11 cellular contexts compared by ENCODE assay signal in genomic region chr18:48801728-48802542, GRCh38.
DNase-seq lines count a peak whose midpoint lies in the region; ATAC-seq, FAIRE-seq and TF ChIP-seq lines count a peak whose summit lies in the region.
"Had no signal": no experiment of that assay in that cellular context is flagged by ENCODE, and none has a peak within 500 bp of the region (broad histone marks: within the 10 kb centered on the region; RNA-seq: fewer than 3 reads in every experiment).

No MANE protein-coding gene starts in this region.

- H3K4me3 ChIP-seq in left ventricle myocardium inferior (no peak overlapping the region), skeletal muscle tissue (ENCODE audit: low read length in 3 of 3) (peak overlapping the region in 1 of 3 donors; percentile 22)

- H3K4me1 Mint-ChIP-seq in activated CD8-positive, alpha-beta memory T cell treated with anti-CD3 and anti-CD28 coated beads, Interleukin-2, amount 10 ng/mL, durations not matched to agents 7 days and 5 days: peaks cover 37% of the 10 kb centered on the region

- no peaks in the 10 kb centered on the region for H3K36me3 ChIP-seq in left ventricle myocardium inferior
- no peaks in the 10 kb centered on the region for H3K36me3 ChIP-seq in skeletal muscle tissue (ENCODE audit: control insufficient read depth in 3 of 3, insufficient read depth in 3 of 3, low read length in 3 of 3)

- H3K9ac ChIP-seq in skeletal muscle tissue (ENCODE audit: low read depth in 1 of 3, low read length in 3 of 3): peak overlapping the region in 2 of 3 donors; percentile 14 to 79

- no peak for DNase-seq in GM18507 (ENCODE audit: extremely low spot score, insufficient read length, low read depth)
- peak; percentile 30 for DNase-seq in activated CD8-positive, alpha-beta memory T cell treated with anti-CD3 and anti-CD28 coated beads, Interleukin-2, amount 10 ng/mL, durations not matched to agents 7 days and 5 days
- peak; percentile 9 for DNase-seq in left ventricle myocardium inferior
- DNase-seq in DMS153 treated with DMSO at 0.1 percent for 48 hours (lab: John Stamatoyannopoulos, UW; ENCODE audit: unreplicated experiment): no peak
- no peak for DNase-seq in DMS 273 (lab: John Stamatoyannopoulos, UW; ENCODE audit: unreplicated experiment)
- no peak for DNase-seq in NCI-H1105 (lab: John Stamatoyannopoulos, UW)
- DNase-seq: MV-4-11 had no signal

- peak; percentile 63 for FAIRE-seq in GM18507 (lab: Jason Lieb, UNC)
- FAIRE-seq: endometrium, keratinocyte had no signal

- H3K4me1 ChIP-seq in left ventricle myocardium inferior (peaks cover 79% of the 10 kb centered on the region), skeletal muscle tissue (ENCODE audit: control insufficient read depth in 3 of 3, insufficient read depth in 3 of 3, low read length in 3 of 3) (peaks cover 43 to 80% (median 73%) of the 10 kb centered on the region in 3 donors)

- no peak for TF ChIP-seq CTCF in left ventricle myocardium inferior (IDR thresholded peaks at IDR 0.05; ENCODE audit: borderline replicate concordance)

- no peaks in the 10 kb centered on the region for H3K27me3 Mint-ChIP-seq in activated CD8-positive, alpha-beta memory T cell treated with anti-CD3 and anti-CD28 coated beads, Interleukin-2, amount 10 ng/mL, durations not matched to agents 7 days and 5 days

- H3K4me3 Mint-ChIP-seq in activated CD8-positive, alpha-beta memory T cell treated with anti-CD3 and anti-CD28 coated beads, Interleukin-2, amount 10 ng/mL, durations not matched to agents 7 days and 5 days: no peak overlapping the region

- H3K27me3 ChIP-seq in left ventricle myocardium inferior (ENCODE audit: low read depth) (no peaks in the 10 kb centered on the region), skeletal muscle tissue (ENCODE audit: control insufficient read depth in 3 of 3, insufficient read depth in 3 of 3, low read length in 3 of 3) (no peaks in the 10 kb centered on the region)

- CTCF ChIA-PET in activated CD8-positive, alpha-beta memory T cell treated with anti-CD3 and anti-CD28 coated beads, Interleukin-2, amount 10 ng/mL, durations not matched to agents 7 days and 5 days (lab: Charles Lee): interaction anchor here (0.9 kb wide), 1 partner anchor 26 kb away, joined by 3 read pairs; no protein-coding TSS in a partner anchor

- intact Hi-C loops in left ventricle myocardium inferior (cut with micrococcal nuclease): no loop called here

- no peaks in the 10 kb centered on the region for H3K9me3 ChIP-seq in left ventricle myocardium inferior (replicated peaks)
- no peaks in the 10 kb centered on the region for H3K9me3 ChIP-seq in skeletal muscle tissue (ENCODE audit: control insufficient read depth in 3 of 3, low read length in 3 of 3)

- H3K27ac ChIP-seq in left ventricle myocardium inferior (replicated peaks): peak overlapping the region; percentile 85
- H3K27ac ChIP-seq in skeletal muscle tissue (ENCODE audit: low read depth, low read length): peak overlapping the region; percentile 58

- no peaks in the 10 kb centered on the region for H3K36me3 Mint-ChIP-seq in activated CD8-positive, alpha-beta memory T cell treated with anti-CD3 and anti-CD28 coated beads, Interleukin-2, amount 10 ng/mL, durations not matched to agents 7 days and 5 days

- no peaks in the 10 kb centered on the region for H3K9me3 Mint-ChIP-seq in activated CD8-positive, alpha-beta memory T cell treated with anti-CD3 and anti-CD28 coated beads, Interleukin-2, amount 10 ng/mL, durations not matched to agents 7 days and 5 days (ENCODE audit: low read depth)

- H3K27ac Mint-ChIP-seq in activated CD8-positive, alpha-beta memory T cell treated with anti-CD3 and anti-CD28 coated beads, Interleukin-2, amount 10 ng/mL, durations not matched to agents 7 days and 5 days: peak overlapping the region; percentile 34

- no peak for ATAC-seq in activated CD8-positive, alpha-beta memory T cell treated with anti-CD3 and anti-CD28 coated beads, Interleukin-2, amount 10 ng/mL, durations not matched to agents 7 days and 5 days
- ATAC-seq in GM19328 (IDR thresholded peaks at IDR 0.05; ENCODE audit: unreplicated experiment): no peak

Comparison
In these comparisons a context has a peak if more than half of its experiments do, and no peak if none do; other contexts are left out.
1. DNase-seq: peak in activated CD8-positive, alpha-beta memory T cell treated with anti-CD3 and anti-CD28 coated beads, Interleukin-2, amount 10 ng/mL, durations not matched to agents 7 days and 5 days (single experiment) and left ventricle myocardium inferior (single experiment); none in GM18507 (single experiment), DMS153 treated with DMSO at 0.1 percent for 48 hours (single experiment), DMS 273 (single experiment) and NCI-H1105 (single experiment).